In genomic region chrX:53223068-53223693, GRCh38 we compare ENCODE assay signal across 1 cellular context.
TF ChIP-seq lines count a peak whose summit lies in the region.

No MANE protein-coding gene starts in this region.

TF ChIP-seq in WTC11, 78 proteins besides CTCF, POLR2A, EP300 and RAD21 (continued from another document):
- no peak for TF ChIP-seq MLX (CRISPR knock-in tag; IDR thresholded peaks at IDR 0.05)
- TF ChIP-seq RELA (CRISPR knock-in tag; IDR thresholded peaks at IDR 0.05; ENCODE audit: borderline replicate concordance) = no peak
- no peak for TF ChIP-seq NR3C1 (CRISPR knock-in tag; conservative IDR thresholded peaks at IDR 0.05; ENCODE audit: low read depth)
- TF ChIP-seq ZNF396 (CRISPR knock-in tag; IDR thresholded peaks at IDR 0.05; ENCODE audit: borderline replicate concordance) = no peak
TF ChIP-seq in WTC11: peak in this region for 0.
